ENCODE assay signal across 8 cellular contexts in the genomic region with DNA sequence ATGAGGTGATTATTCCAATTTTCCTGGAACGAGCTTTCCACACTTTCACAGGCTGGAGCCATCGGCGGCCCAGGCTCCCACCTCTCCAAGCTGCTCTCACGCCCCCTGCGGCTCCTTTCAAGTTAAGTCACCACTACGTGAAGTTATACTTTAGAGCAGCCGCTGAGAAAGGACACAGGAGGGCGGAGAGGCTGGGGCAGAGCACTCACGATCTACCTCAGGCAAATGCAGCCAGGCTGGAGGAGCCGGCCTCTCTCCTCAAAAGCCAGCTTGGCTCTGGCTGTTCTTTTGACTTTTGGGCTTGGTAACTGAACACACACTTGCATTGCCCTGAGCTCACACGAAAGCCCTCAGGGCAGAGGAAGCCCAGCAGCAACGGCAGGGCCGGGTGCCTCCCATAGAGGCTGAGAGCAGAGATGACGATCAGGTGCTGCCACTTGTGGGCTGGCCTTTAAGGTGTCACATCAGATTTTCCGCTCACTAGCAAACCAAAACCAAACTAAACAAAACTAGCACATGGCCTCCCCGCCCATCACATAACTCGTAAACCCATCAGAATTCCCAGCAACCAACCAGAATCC.
DNase-seq lines count a peak whose midpoint lies in the region; ATAC-seq, FAIRE-seq and TF ChIP-seq lines count a peak whose summit lies in the region.

No MANE protein-coding gene starts in this region.

- peak overlapping the region; percentile 70 for H3K9ac ChIP-seq in OCI-LY1 (ENCODE audit: low read length)

- no peak for TF ChIP-seq POLR2A in lower leg skin (IDR thresholded peaks at IDR 0.05)

- peaks cover 98% of the 10 kb centered on the region for H3K4me1 ChIP-seq in OCI-LY1 (ENCODE audit: insufficient read depth, low read length, severe bottlenecking)
- peaks cover 0 to 9% (median 0%) of the 10 kb centered on the region in 4 donors for H3K4me1 ChIP-seq in tibial artery

- no peaks in the 10 kb centered on the region for H3K27me3 ChIP-seq in OCI-LY1 (ENCODE audit: insufficient read depth, low read length)
- no peaks in the 10 kb centered on the region for H3K27me3 ChIP-seq in kidney epithelial cell (ENCODE audit: control insufficient read depth, insufficient read depth, low read length)
- H3K27me3 ChIP-seq in tibial artery: no peaks in the 10 kb centered on the region

- H3K36me3 ChIP-seq in OCI-LY1 (ENCODE audit: insufficient read depth, low read length) (peaks cover 12% of the 10 kb centered on the region; the same call in 1 of the 2 replicates), kidney epithelial cell (ENCODE audit: control insufficient read depth, insufficient read depth, low read length) (no peaks in the 10 kb centered on the region), tibial artery (no peaks in the 10 kb centered on the region)

- TF ChIP-seq CTCF in OCI-LY1 (IDR thresholded peaks at IDR 0.05; ENCODE audit: low read length) (peak; percentile 47; the same call in 1 of the 2 replicates), kidney epithelial cell (IDR thresholded peaks at IDR 0.05; ENCODE audit: insufficient read depth, low read length, poor library complexity, severe bottlenecking) (peak; percentile 19), tibial artery (IDR thresholded peaks at IDR 0.05) (no peak), lower leg skin (IDR thresholded peaks at IDR 0.05) (no peak)

- H3K9me2 ChIP-seq in OCI-LY1 (ENCODE audit: low read depth, low read length): no peaks in the 10 kb centered on the region

- 0 out of 2 replicates have a peak, but pooled peaks cover 6% of the 10 kb centered on the region for H3F3A ChIP-seq in OCI-LY1 (ENCODE audit: insufficient read depth, low read length)

- peak overlapping the region; percentile 74 for H3K4me2 ChIP-seq in OCI-LY1 (ENCODE audit: low read length)

- no peaks in the 10 kb centered on the region for H4K20me1 ChIP-seq in OCI-LY1 (ENCODE audit: insufficient read depth, low read length)

- ATAC-seq in HG03571 (IDR thresholded peaks at IDR 0.05; ENCODE audit: unreplicated experiment): no peak

- peak; percentile 94 for FAIRE-seq in GM19239 (lab: Jason Lieb, UNC)

- H3K9me3 ChIP-seq in OCI-LY1 (ENCODE audit: low read length) (no peaks in the 10 kb centered on the region), tibial artery (no peaks in the 10 kb centered on the region)

- WGBS in lower leg skin, 2 donors: 45 to 49% methylated on average over 17 of the region's 17 CpGs

- no peak overlapping the region for H2AFZ ChIP-seq in OCI-LY1 (ENCODE audit: low read length)

- H3K27ac ChIP-seq in OCI-LY1 (ENCODE audit: low read depth, low read length, poor library complexity, severe bottlenecking) (peak overlapping the region; percentile 93), tibial artery (no peak overlapping the region)

- intact Hi-C loops in tibial artery (cut with DNase I; ENCODE audit: low total_unique reads) (no loop called here), lower leg skin (cut with DNase I; ENCODE audit: low total_unique reads) (no loop called here)

- peaks cover 44% of the 10 kb centered on the region for H3K79me2 ChIP-seq in OCI-LY1 (ENCODE audit: insufficient read depth, low read length)

- H3K4me3 ChIP-seq in OCI-LY1 (ENCODE audit: low read depth, low read length, poor library complexity, severe bottlenecking): peak overlapping the region; percentile 59
- no peak overlapping the region for H3K4me3 ChIP-seq in kidney epithelial cell (ENCODE audit: low read depth, low read length)
- H3K4me3 ChIP-seq in tibial artery: no peak overlapping the region
- H3K4me3 ChIP-seq in lower leg skin (ENCODE audit: low read depth, poor library complexity, severe bottlenecking): no peak overlapping the region

- DNase-seq in GM19239 (ENCODE audit: insufficient read length, low spot score) (peak; percentile 60), kidney epithelial cell (ENCODE audit: low read depth) (no peak), tibial artery (no peak), lower leg skin (ENCODE audit: low spot score in 2 of 2) (no peak)
- DNase-seq in activated effector memory CD4-positive, alpha-beta T cell treated with anti-CD3 and anti-CD28 coated beads, Interleukin-2, amount 50 U/mL, for 16 hours: peak; percentile 89
- peak; percentile 51 for DNase-seq in stimulated activated CD8-positive, alpha-beta memory T cell treated with anti-CD3 and anti-CD28 coated beads, Interleukin-12 subunit alpha, Interleukin-12 subunit beta, amount 100 ng/mL, for 24 hours (ENCODE audit: extremely low read depth)

Comparison
In these comparisons a context has a peak if more than half of its experiments do, and no peak if none do; other contexts are left out.
1. DNase-seq: peak in GM19239 (single experiment), activated effector memory CD4-positive, alpha-beta T cell treated with anti-CD3 and anti-CD28 coated beads, Interleukin-2, amount 50 U/mL, for 16 hours (single experiment) and stimulated activated CD8-positive, alpha-beta memory T cell treated with anti-CD3 and anti-CD28 coated beads, Interleukin-12 subunit alpha, Interleukin-12 subunit beta, amount 100 ng/mL, for 24 hours (single experiment); none in kidney epithelial cell (single experiment), tibial artery (0 of 2) and lower leg skin (0 of 2).
2. CTCF ChIP-seq: peak in OCI-LY1 (single experiment) and kidney epithelial cell (single experiment); none in tibial artery (0 of 2) and lower leg skin (0 of 3).